In genomic region chr5:82422751-82423181, GRCh38 we compare ENCODE assay signal across 12 cellular contexts.
DNase-seq lines count a peak whose midpoint lies in the region; ATAC-seq and TF ChIP-seq lines count a peak whose summit lies in the region.
"Had no signal": no experiment of that assay in that cellular context is flagged by ENCODE, and none has a peak within 500 bp of the region (broad histone marks: within the 10 kb centered on the region; RNA-seq: fewer than 3 reads in every experiment).

No MANE protein-coding gene starts in this region.

- 47 to 63% methylated on average over 6 of the region's 6 CpGs for WGBS in heart right ventricle, 2 donors

- CTCF ChIA-PET in RWPE1 (lab: Yijun Ruan, JAX) = interaction anchor here (0.7 kb wide), 1 partner anchor 909 kb away, joined by 3 read pairs; no protein-coding TSS in a partner anchor

- H3K36me3 ChIP-seq in adipocyte (ENCODE audit: control insufficient read depth, insufficient read depth, low read length, severe bottlenecking) (no peaks in the 10 kb centered on the region), heart right ventricle (no peaks in the 10 kb centered on the region), skeletal muscle tissue (ENCODE audit: control insufficient read depth in 3 of 3, insufficient read depth in 3 of 3, low read length in 3 of 3) (no peaks in the 10 kb centered on the region)

- POLR2A ChIA-PET in RWPE1 (lab: Yijun Ruan, JAX; ENCODE audit: low non-redundant PET) = no interaction called here

- no peaks in the 10 kb centered on the region for H3K9me3 ChIP-seq in adipocyte (ENCODE audit: control insufficient read depth, low read length)
- no peaks in the 10 kb centered on the region for H3K9me3 ChIP-seq in heart right ventricle
- no peaks in the 10 kb centered on the region for H3K9me3 ChIP-seq in skeletal muscle tissue (ENCODE audit: control insufficient read depth in 3 of 3, low read length in 3 of 3)

- intact Hi-C loops in heart right ventricle (cut with DNase I) = no loop called here

- DNase-seq in GM03348 (ENCODE audit: low spot score) (peak; percentile 35), adipocyte (ENCODE audit: low read depth) (no peak), heart right ventricle (peak in 1 of 2 donors; percentile 24), NCI-H187 treated with DMSO at 0.1 percent for 48 hours (lab: John Stamatoyannopoulos, UW) (no peak), RWPE1 (ENCODE audit: low spot score) (no peak)
- DNase-seq: cortex of kidney, GF-D8, NCI-H1417 treated with DMSO at 0.1 percent for 48 hours had no signal

- H3K4me3 ChIP-seq in adipocyte (ENCODE audit: low read length) (no peak overlapping the region), heart right ventricle (no peak overlapping the region), skeletal muscle tissue (ENCODE audit: low read length in 3 of 3) (no peak overlapping the region)

- TF ChIP-seq CTCF in heart right ventricle (IDR thresholded peaks at IDR 0.05) = no peak
- no peak for TF ChIP-seq CTCF in RWPE1 (conservative IDR thresholded peaks at IDR 0.05; ENCODE audit: low read depth)

- H3K27ac ChIP-seq in heart right ventricle (peak overlapping the region in 8 of 10 donors; percentile 4 to 77 (median 40)), skeletal muscle tissue (ENCODE audit: low read depth, low read length) (peak overlapping the region; percentile 74), RWPE1 (no peak overlapping the region)
- H3K27ac ChIP-seq: C4-2B had no signal

- ATAC-seq in heart right ventricle (peak in 7 of 8 donors; percentile 21 to 77 (median 52)), HG03039 (IDR thresholded peaks at IDR 0.05; ENCODE audit: unreplicated experiment) (no peak), GM21515 (IDR thresholded peaks at IDR 0.05; ENCODE audit: unreplicated experiment) (no peak)

- peak overlapping the region; percentile 66 for H3K9ac ChIP-seq in adipocyte (ENCODE audit: low read length)
- H3K9ac ChIP-seq in skeletal muscle tissue (ENCODE audit: low read depth in 1 of 3, low read length in 3 of 3) = peak overlapping the region in 1 of 3 donors; percentile 8

- H3K27me3 ChIP-seq in adipocyte (replicated peaks; ENCODE audit: control insufficient read depth, insufficient read depth, low read length) = no peaks in the 10 kb centered on the region
- no peaks in the 10 kb centered on the region for H3K27me3 ChIP-seq in heart right ventricle
- no peaks in the 10 kb centered on the region for H3K27me3 ChIP-seq in skeletal muscle tissue (ENCODE audit: control insufficient read depth in 3 of 3, insufficient read depth in 3 of 3, low read length in 3 of 3)

- peaks cover 55% of the 10 kb centered on the region for H3K4me1 ChIP-seq in adipocyte (ENCODE audit: control insufficient read depth, insufficient read depth, low read length)
- peaks cover 0 to 56% (median 0%) of the 10 kb centered on the region in 9 donors for H3K4me1 ChIP-seq in heart right ventricle
- H3K4me1 ChIP-seq in skeletal muscle tissue (ENCODE audit: control insufficient read depth in 3 of 3, insufficient read depth in 3 of 3, low read length in 3 of 3) = peaks cover 0 to 4% (median 3%) of the 10 kb centered on the region in 3 donors

Comparison
In these comparisons a context has a peak if more than half of its experiments do, and no peak if none do; other contexts are left out.
1. ATAC-seq: peak in heart right ventricle (7 of 8); none in HG03039 (single experiment) and GM21515 (single experiment).